24 cellular contexts compared by ENCODE assay signal in genomic region chr9:130422546-130422945, GRCh38.
"Had no signal": no experiment of that assay in that cellular context is flagged by ENCODE, and none has a peak within 500 bp of the region (broad histone marks: within the 10 kb centered on the region; RNA-seq: fewer than 3 reads in every experiment).

No MANE protein-coding gene starts in this region.

- H3K27ac Mint-ChIP-seq: activated CD4-positive, alpha-beta T cell treated with anti-CD3 and anti-CD28 coated beads for 36 hours; activated naive CD8-positive, alpha-beta T cell treated with anti-CD3 and anti-CD28 coated beads for 36 hours; memory B cell; naive B cell; stimulated activated effector memory CD8-positive, alpha-beta T cell treated with anti-CD3 and anti-CD28 coated beads, Interleukin-12 subunit alpha, Interleukin-12 subunit beta, amount 100 ng/mL, for 72 hours had no signal

- H3K27me3 ChIP-seq: breast epithelium, colonic mucosa, dorsolateral prefrontal cortex, esophagus muscularis mucosa, heart right ventricle, right lobe of liver, transverse colon had no signal

- H3K36me3 ChIP-seq: breast epithelium, colonic mucosa, right lobe of liver, stomach, transverse colon had no signal

- DNase-seq: activated B cell treated with CpG ODN at 0.5 μM for 24 hours; activated CD4-positive, alpha-beta T cell treated with anti-CD3 and anti-CD28 coated beads for 36 hours; activated CD4-positive, alpha-beta T cell treated with anti-CD3 and anti-CD28 coated beads, Interleukin-2, amount 50 U/mL, for 48 hours; activated CD8-positive, alpha-beta memory T cell treated with anti-CD3 and anti-CD28 coated beads, Interleukin-2, amount 50 U/mL, for 48 hours; activated naive CD4-positive, alpha-beta T cell treated with Interleukin-2 at 50 U/mL for 16 hours; activated naive CD8-positive, alpha-beta T cell treated with anti-CD3 and anti-CD28 coated beads for 36 hours; activated T-cell treated with anti-CD3 and anti-CD28 coated beads, Interleukin-2, amount 50 U/mL, for 4 hours; colonic mucosa; mucosa of descending colon; naive B cell; right lobe of liver; small intestine; stimulated activated CD4-positive, alpha-beta T cell treated with anti-CD3 and anti-CD28 coated beads, Interleukin-2, amount 100 ng/mL, for 24 hours; stomach; T-helper 9 cell; transverse colon had no signal

- H3K9me3 ChIP-seq: breast epithelium, colonic mucosa, esophagus muscularis mucosa, heart right ventricle, mucosa of descending colon, right lobe of liver, stomach, transverse colon had no signal

- H3K27me3 Mint-ChIP-seq: activated CD4-positive, alpha-beta T cell treated with anti-CD3 and anti-CD28 coated beads for 36 hours; activated naive CD8-positive, alpha-beta T cell treated with anti-CD3 and anti-CD28 coated beads for 36 hours had no signal

- H3K27ac ChIP-seq: breast epithelium, colonic mucosa, dorsolateral prefrontal cortex, right lobe of liver, stomach had no signal

- H3K4me3 Mint-ChIP-seq: activated B cell treated with CpG ODN at 0.5 μM for 24 hours; activated CD4-positive, alpha-beta T cell treated with anti-CD3 and anti-CD28 coated beads for 36 hours; activated naive CD8-positive, alpha-beta T cell treated with anti-CD3 and anti-CD28 coated beads for 36 hours; activated T-cell treated with anti-CD3 and anti-CD28 coated beads, Interleukin-2, amount 50 U/mL, for 4 hours; central memory CD8-positive, alpha-beta T cell; memory B cell; naive B cell; neural crest cell; stimulated activated effector memory CD8-positive, alpha-beta T cell treated with anti-CD3 and anti-CD28 coated beads, Interleukin-12 subunit alpha, Interleukin-12 subunit beta, amount 100 ng/mL, for 72 hours had no signal

- H3K36me3 Mint-ChIP-seq: activated naive CD8-positive, alpha-beta T cell treated with anti-CD3 and anti-CD28 coated beads for 36 hours; memory B cell; naive B cell; stimulated activated effector memory CD8-positive, alpha-beta T cell treated with anti-CD3 and anti-CD28 coated beads, Interleukin-12 subunit alpha, Interleukin-12 subunit beta, amount 100 ng/mL, for 72 hours had no signal

- H3K4me1 Mint-ChIP-seq: activated B cell treated with CpG ODN at 0.5 μM for 24 hours; activated CD4-positive, alpha-beta T cell treated with anti-CD3 and anti-CD28 coated beads for 36 hours; activated naive CD8-positive, alpha-beta T cell treated with anti-CD3 and anti-CD28 coated beads for 36 hours; central memory CD8-positive, alpha-beta T cell; memory B cell; naive B cell; stimulated activated effector memory CD8-positive, alpha-beta T cell treated with anti-CD3 and anti-CD28 coated beads, Interleukin-12 subunit alpha, Interleukin-12 subunit beta, amount 100 ng/mL, for 72 hours had no signal

- H3K9me3 Mint-ChIP-seq: activated B cell treated with CpG ODN at 0.5 μM for 24 hours; activated naive CD8-positive, alpha-beta T cell treated with anti-CD3 and anti-CD28 coated beads for 36 hours; activated T-cell treated with anti-CD3 and anti-CD28 coated beads, Interleukin-2, amount 50 U/mL, for 4 hours; central memory CD8-positive, alpha-beta T cell; memory B cell; neural crest cell; stimulated activated effector memory CD8-positive, alpha-beta T cell treated with anti-CD3 and anti-CD28 coated beads, Interleukin-12 subunit alpha, Interleukin-12 subunit beta, amount 100 ng/mL, for 72 hours had no signal

- H3K4me1 ChIP-seq: breast epithelium, right lobe of liver had no signal

- H3K4me3 ChIP-seq: breast epithelium, colonic mucosa, dorsolateral prefrontal cortex, esophagus muscularis mucosa, heart right ventricle, mucosa of descending colon, right lobe of liver, stomach, transverse colon had no signal

- ATAC-seq: activated CD4-positive, alpha-beta T cell treated with anti-CD3 and anti-CD28 coated beads for 36 hours; activated T-cell treated with anti-CD3 and anti-CD28 coated beads, Interleukin-2, amount 50 U/mL, for 4 hours; mucosa of descending colon; right lobe of liver; stimulated activated effector memory CD8-positive, alpha-beta T cell treated with anti-CD3 and anti-CD28 coated beads, Interleukin-12 subunit alpha, Interleukin-12 subunit beta, amount 100 ng/mL, for 72 hours had no signal
